12 cellular contexts compared by ENCODE assay signal in genomic region chr12:89251326-89252237, GRCh38.
A peak's percentile ranks its signal among the peaks of the same experiment; 100 is the strongest.
DNase-seq lines count a peak whose midpoint lies in the region; ATAC-seq and TF ChIP-seq lines count a peak whose summit lies in the region.
"Had no signal": no experiment of that assay in that cellular context is flagged by ENCODE, and none has a peak within 500 bp of the region (broad histone marks: within the 10 kb centered on the region; RNA-seq: fewer than 3 reads in every experiment).

No MANE protein-coding gene starts in this region.

- H3K18ac ChIP-seq in mesenchymal stem cell (ENCODE audit: low read depth in 1 of 2, low read length in 2 of 2) = peak overlapping the region in 1 of 2 experiments; percentile 66

- no peak for TF ChIP-seq CTCF in glutamatergic neuron (IDR thresholded peaks at IDR 0.05; ENCODE audit: partially characterized antibody, unreplicated experiment)

- H4K91ac ChIP-seq in mesenchymal stem cell (ENCODE audit: low read length) = no peak overlapping the region

- peaks cover 34% of the 10 kb centered on the region for H3K4me1 Mint-ChIP-seq in activated CD4-positive, alpha-beta memory T cell treated with anti-CD3 and anti-CD28 coated beads, Interleukin-2, amount 10 ng/mL, durations not matched to agents 7 days and 5 days
- peaks cover 7% of the 10 kb centered on the region for H3K4me1 Mint-ChIP-seq in glutamatergic neuron (ENCODE audit: low read depth, unreplicated experiment)

- H3K23ac ChIP-seq in mesenchymal stem cell (ENCODE audit: low read length in 2 of 2) = no peak overlapping the region

- H3K27ac Mint-ChIP-seq in activated CD4-positive, alpha-beta memory T cell treated with anti-CD3 and anti-CD28 coated beads, Interleukin-2, amount 10 ng/mL, durations not matched to agents 7 days and 5 days = peak overlapping the region; percentile 8
- H3K27ac Mint-ChIP-seq in glutamatergic neuron (ENCODE audit: unreplicated experiment) = no peak overlapping the region

- H3K27ac ChIP-seq in mesenchymal stem cell (ENCODE audit: low read length, poor library complexity, severe bottlenecking) = no peak overlapping the region
- peak overlapping the region; percentile 1 for H3K27ac ChIP-seq in thymus (ENCODE audit: low read depth)
- H3K27ac ChIP-seq: neutrophil had no signal

- no peak overlapping the region for H4K8ac ChIP-seq in mesenchymal stem cell (ENCODE audit: low read length)

- DNase-seq in stimulated activated CD4-positive, alpha-beta T cell treated with anti-CD3 and anti-CD28 coated beads, Interleukin-1b, Interleukin-23, amount 100 ng/mL, for 48 hours = peak; percentile 27
- DNase-seq in stimulated activated CD4-positive, alpha-beta T cell treated with anti-CD3 and anti-CD28 coated beads, Interleukin-4, amount 100 ng/mL, for 1 hour = no peak
- no peak for DNase-seq in activated CD4-positive, alpha-beta memory T cell treated with anti-CD3 and anti-CD28 coated beads, Interleukin-2, amount 10 ng/mL, durations not matched to agents 7 days and 5 days
- DNase-seq in mesenchymal stem cell (peak; percentile 59), SK-N-DZ (ENCODE audit: low spot score) (no peak), glutamatergic neuron (no peak)
- DNase-seq: activated gamma-delta T cell treated with Interleukin-2 at 50 U/mL for 16 hours, C1 segment of cervical spinal cord, DMS79 had no signal

- no peak overlapping the region for H3K4me3 Mint-ChIP-seq in activated CD4-positive, alpha-beta memory T cell treated with anti-CD3 and anti-CD28 coated beads, Interleukin-2, amount 10 ng/mL, durations not matched to agents 7 days and 5 days
- H3K4me3 Mint-ChIP-seq in glutamatergic neuron (ENCODE audit: unreplicated experiment) = no peak overlapping the region

- H3K36me3 Mint-ChIP-seq in activated CD4-positive, alpha-beta memory T cell treated with anti-CD3 and anti-CD28 coated beads, Interleukin-2, amount 10 ng/mL, durations not matched to agents 7 days and 5 days (ENCODE audit: low read depth) = peaks cover 45% of the 10 kb centered on the region
- no peaks in the 10 kb centered on the region for H3K36me3 Mint-ChIP-seq in glutamatergic neuron (ENCODE audit: unreplicated experiment)

- peak overlapping the region; percentile 41 for H3K9ac ChIP-seq in mesenchymal stem cell (ENCODE audit: low read length)

- H3K36me3 ChIP-seq in mesenchymal stem cell (ENCODE audit: control insufficient read depth in 1 of 2, insufficient read depth in 2 of 2, low read depth in 1 of 2, low read length in 2 of 2) = no peaks in the 10 kb centered on the region
- no peaks in the 10 kb centered on the region for H3K36me3 ChIP-seq in thymus (ENCODE audit: control insufficient read depth, insufficient read depth)
- H3K36me3 ChIP-seq: neutrophil had no signal

- no peak overlapping the region for H2AK5ac ChIP-seq in mesenchymal stem cell (ENCODE audit: low read length, severe bottlenecking)

- POLR2A ChIA-PET in activated CD4-positive, alpha-beta memory T cell treated with anti-CD3 and anti-CD28 coated beads, Interleukin-2, amount 10 ng/mL, durations not matched to agents 7 days and 5 days (lab: Charles Lee) = interaction anchor here (1.0 to 1.6 kb wide), 3 partner anchors 7 to 98 kb away, joined by 3 to 6 read pairs (median 4); no protein-coding TSS in a partner anchor

- no peak overlapping the region for H3K4me2 ChIP-seq in mesenchymal stem cell (ENCODE audit: low read length, poor library complexity, severe bottlenecking)

- no peak overlapping the region for H3K4me3 ChIP-seq in mesenchymal stem cell (ENCODE audit: insufficient read depth in 1 of 2, low read depth in 1 of 2, low read length in 2 of 2)
- no peak overlapping the region for H3K4me3 ChIP-seq in thymus (ENCODE audit: low read length)

- H2BK5ac ChIP-seq in mesenchymal stem cell (ENCODE audit: low read depth, low read length, poor library complexity, severe bottlenecking) = no peak overlapping the region

- peak overlapping the region in 1 of 2 experiments; percentile 67 for H2BK12ac ChIP-seq in mesenchymal stem cell (ENCODE audit: low read length in 2 of 2)

- no peaks in the 10 kb centered on the region for H3K9me3 ChIP-seq in mesenchymal stem cell (ENCODE audit: control insufficient read depth, low read length)
- no peaks in the 10 kb centered on the region for H3K9me3 ChIP-seq in thymus (ENCODE audit: control insufficient read depth)
- H3K9me3 ChIP-seq: neutrophil had no signal

- CTCF ChIA-PET in activated CD4-positive, alpha-beta memory T cell treated with anti-CD3 and anti-CD28 coated beads, Interleukin-2, amount 10 ng/mL, durations not matched to agents 7 days and 5 days (lab: Charles Lee) = no interaction called here

- H3K27me3 ChIP-seq in mesenchymal stem cell (ENCODE audit: control insufficient read depth in 1 of 2, insufficient read depth in 1 of 2, low read length in 2 of 2) (no peaks in the 10 kb centered on the region), thymus (ENCODE audit: control insufficient read depth, insufficient read depth) (no peaks in the 10 kb centered on the region)
- H3K27me3 ChIP-seq: neutrophil had no signal

- H3K14ac ChIP-seq in mesenchymal stem cell (ENCODE audit: low read length in 2 of 2) = no peak overlapping the region

- no peak overlapping the region for H2AFZ ChIP-seq in mesenchymal stem cell (ENCODE audit: low read depth, low read length)

- 93% methylated on average over 3 of the region's 6 CpGs for WGBS in mesenchymal stem cell
- WGBS in thymus = 60% methylated on average over 6 of the region's 6 CpGs

- no peak overlapping the region for H3K4ac ChIP-seq in mesenchymal stem cell (ENCODE audit: low read depth in 1 of 2, low read length in 2 of 2)

- H3K9me3 Mint-ChIP-seq in activated CD4-positive, alpha-beta memory T cell treated with anti-CD3 and anti-CD28 coated beads, Interleukin-2, amount 10 ng/mL, durations not matched to agents 7 days and 5 days = peaks cover 34% of the 10 kb centered on the region
- H3K9me3 Mint-ChIP-seq in glutamatergic neuron (ENCODE audit: unreplicated experiment) = no peaks in the 10 kb centered on the region

- no peaks in the 10 kb centered on the region for H3K27me3 Mint-ChIP-seq in activated CD4-positive, alpha-beta memory T cell treated with anti-CD3 and anti-CD28 coated beads, Interleukin-2, amount 10 ng/mL, durations not matched to agents 7 days and 5 days
- no peaks in the 10 kb centered on the region for H3K27me3 Mint-ChIP-seq in glutamatergic neuron (ENCODE audit: unreplicated experiment)

- ATAC-seq in HG03280 (IDR thresholded peaks at IDR 0.05; ENCODE audit: unreplicated experiment) = no peak

- H3K4me1 ChIP-seq in mesenchymal stem cell (ENCODE audit: control insufficient read depth, insufficient read depth, low read depth, low read length) (no peaks in the 10 kb centered on the region), thymus (ENCODE audit: control insufficient read depth, insufficient read depth, low read length) (peaks cover 9% of the 10 kb centered on the region)

- no peaks in the 10 kb centered on the region for H3K79me1 ChIP-seq in mesenchymal stem cell (replicated peaks; ENCODE audit: low read length, poor library complexity, severe bottlenecking)

- H2BK120ac ChIP-seq in mesenchymal stem cell (ENCODE audit: low read depth, low read length) = no peak overlapping the region

- no peak overlapping the region for H2BK15ac ChIP-seq in mesenchymal stem cell (ENCODE audit: low read depth, poor library complexity, severe bottlenecking)

Comparison
In these comparisons a context has a peak if more than half of its experiments do, and no peak if none do; other contexts are left out.
1. DNase-seq: peak in stimulated activated CD4-positive, alpha-beta T cell treated with anti-CD3 and anti-CD28 coated beads, Interleukin-1b, Interleukin-23, amount 100 ng/mL, for 48 hours (single experiment) and mesenchymal stem cell (single experiment); none in stimulated activated CD4-positive, alpha-beta T cell treated with anti-CD3 and anti-CD28 coated beads, Interleukin-4, amount 100 ng/mL, for 1 hour (single experiment), activated CD4-positive, alpha-beta memory T cell treated with anti-CD3 and anti-CD28 coated beads, Interleukin-2, amount 10 ng/mL, durations not matched to agents 7 days and 5 days (single experiment), SK-N-DZ (single experiment) and glutamatergic neuron (single experiment).